In the genomic region with DNA sequence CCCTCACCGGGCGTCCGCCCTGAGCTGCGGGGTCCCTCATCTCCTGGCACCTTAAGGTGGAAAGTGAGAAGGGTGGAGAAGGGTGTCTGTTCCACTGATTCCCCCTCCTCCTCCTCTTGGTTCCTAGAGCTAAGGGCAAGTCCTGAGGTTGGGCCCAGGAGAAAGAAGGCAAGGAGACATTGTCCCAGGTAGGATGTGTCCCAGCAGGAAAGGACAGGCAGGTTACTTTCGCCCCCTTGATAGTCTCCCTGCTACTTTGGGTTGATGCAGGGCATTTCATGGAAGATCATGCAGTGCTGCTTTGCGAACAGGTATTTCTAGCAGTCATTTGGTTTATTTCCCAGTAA, we compare ENCODE assay signal across 9 cellular contexts. TPM values are rescaled to one million over a fixed set of nuclear protein-coding genes. Genes with fewer than 3 reads are reported as not detected.
DNase-seq lines count a peak whose midpoint lies in the region; ATAC-seq and TF ChIP-seq lines count a peak whose summit lies in the region.
"Had no signal": no experiment of that assay in that cellular context is flagged by ENCODE, and none has a peak within 500 bp of the region (broad histone marks: within the 10 kb centered on the region; RNA-seq: fewer than 3 reads in every experiment).

No MANE protein-coding gene starts in this region.

- no peaks in the 10 kb centered on the region for H3K36me3 ChIP-seq in right lobe of liver
- H3K36me3 ChIP-seq in thymus (ENCODE audit: control insufficient read depth, insufficient read depth), result no peaks in the 10 kb centered on the region

- WGBS in right lobe of liver (ENCODE audit: insufficient coverage, low coverage, low lambda C conversion rate, missing lambda C conversion rate), result 9% methylated on average over 3 of the region's 6 CpGs
- 24% methylated on average over 6 of the region's 6 CpGs for WGBS in thymus

- H3K27ac ChIP-seq in right lobe of liver, result peak overlapping the region; percentile 66 to 93 (median 84)
- H3K27ac ChIP-seq in thymus (ENCODE audit: low read depth), result peak overlapping the region; percentile 53

- no peaks in the 10 kb centered on the region for H3K27me3 ChIP-seq in right lobe of liver
- peaks cover 17% of the 10 kb centered on the region for H3K27me3 ChIP-seq in thymus (ENCODE audit: control insufficient read depth, insufficient read depth)

- peak; percentile 65 for DNase-seq in NCI-H526 treated with DMSO at 0.1 percent for 48 hours (lab: John Stamatoyannopoulos, UW)
- no peak for DNase-seq in NCI-H526 (lab: John Stamatoyannopoulos, UW)
- DNase-seq in cardiac fibroblast (ENCODE audit: low read depth in 2 of 2), result no peak
- no peak for DNase-seq in right lobe of liver
- DNase-seq in COLO668 (lab: John Stamatoyannopoulos, UW; ENCODE audit: unreplicated experiment), result no peak
- DNase-seq in NCI-H1417 (lab: John Stamatoyannopoulos, UW), result no peak

- H3K4me1 ChIP-seq in right lobe of liver (peaks cover 0 to 7% (median 2%) of the 10 kb centered on the region in 4 donors), thymus (ENCODE audit: control insufficient read depth, insufficient read depth, low read length) (no peaks in the 10 kb centered on the region)

- no peak for TF ChIP-seq CTCF in cardiac fibroblast (IDR thresholded peaks at IDR 0.05; ENCODE audit: low read depth, low read length)
- TF ChIP-seq CTCF in right lobe of liver (IDR thresholded peaks at IDR 0.05), result no peak

- TF ChIP-seq POLR2A in right lobe of liver (IDR thresholded peaks at IDR 0.05), result no peak

- H3K4me3 ChIP-seq in cardiac fibroblast (replicated peaks in 1 of 2; ENCODE audit: low read depth in 2 of 2, low read length in 2 of 2), result peak overlapping the region; percentile 69 to 71
- H3K4me3 ChIP-seq in right lobe of liver, result peak overlapping the region; percentile 51 to 76 (median 74)
- peak overlapping the region; percentile 16 for H3K4me3 ChIP-seq in thymus (ENCODE audit: low read length)

- intact Hi-C loops in right lobe of liver (cut with DNase I), result no loop called here

- ATAC-seq in right lobe of liver (peak in 1 of 4 donors; percentile 3), GM19467 (IDR thresholded peaks at IDR 0.05; ENCODE audit: unreplicated experiment) (no peak)

- H3K9me3 ChIP-seq in right lobe of liver (no peaks in the 10 kb centered on the region), thymus (ENCODE audit: control insufficient read depth) (no peaks in the 10 kb centered on the region)

RNA-seq across cellular contexts. Expression of a gene that starts 0.6 kb away (rescaled TPM):
- 1 to 10 TPM; 1.5 to 9.8 (median 5.3) TPM for total RNA-seq in right lobe of liver
- polyA plus RNA-seq in thymus, result 11.4 TPM
- total RNA-seq: activated B cell treated with CpG ODN at 0.5 μM for 24 hours had no signal

RNA-seq across cellular contexts. Expression of a gene that starts 32.9 kb away (rescaled TPM):
- total RNA-seq in right lobe of liver, result 1 to 10 TPM; 1.7 to 8.2 (median 3.8) TPM
- polyA plus RNA-seq in thymus, result 3.8 TPM

RNA-seq across cellular contexts. Expression of a gene that starts 57.9 kb away (rescaled TPM):
- 10 to 100 TPM in 5 of 6 experiments, 1 to 10 TPM in 1; 5.0 to 60.4 (median 37.1) TPM for total RNA-seq in right lobe of liver
- polyA plus RNA-seq in thymus, result 3.8 TPM

Comparison
In these comparisons a context has a peak if more than half of its experiments do, and no peak if none do; other contexts are left out.
1. H3K4me3 ChIP-seq: peak in every context shown above with its lines; median percentile 74 in right lobe of liver; 70 in cardiac fibroblast; 16 in thymus.